ENCODE assay signal across 2 cellular contexts in the genomic region with DNA sequence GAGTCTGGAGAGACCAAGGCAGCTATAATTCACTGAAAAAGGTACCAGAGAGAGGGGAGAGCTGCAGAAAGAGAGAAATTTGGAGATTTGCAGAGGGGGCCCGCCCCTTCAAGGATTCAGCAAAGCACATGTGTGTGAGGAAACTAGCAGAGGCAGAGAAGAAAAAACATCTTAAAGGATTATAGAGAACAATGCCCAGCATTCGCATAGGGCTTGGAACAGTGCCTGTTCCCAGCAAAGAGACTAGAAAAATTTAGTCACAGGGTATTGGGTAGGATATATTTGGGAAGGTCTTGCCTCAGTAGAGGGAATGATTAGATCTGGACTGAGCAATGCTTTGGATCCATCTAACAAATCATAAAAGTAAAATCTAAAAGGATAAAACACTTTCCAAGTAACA.
TF ChIP-seq lines count a peak whose summit lies in the region.

No MANE protein-coding gene starts in this region.

TF ChIP-seq in GM23338, 12 proteins besides CTCF, POLR2A, EP300 and RAD21 (continued from another document):
- TF ChIP-seq, protein P1, sequence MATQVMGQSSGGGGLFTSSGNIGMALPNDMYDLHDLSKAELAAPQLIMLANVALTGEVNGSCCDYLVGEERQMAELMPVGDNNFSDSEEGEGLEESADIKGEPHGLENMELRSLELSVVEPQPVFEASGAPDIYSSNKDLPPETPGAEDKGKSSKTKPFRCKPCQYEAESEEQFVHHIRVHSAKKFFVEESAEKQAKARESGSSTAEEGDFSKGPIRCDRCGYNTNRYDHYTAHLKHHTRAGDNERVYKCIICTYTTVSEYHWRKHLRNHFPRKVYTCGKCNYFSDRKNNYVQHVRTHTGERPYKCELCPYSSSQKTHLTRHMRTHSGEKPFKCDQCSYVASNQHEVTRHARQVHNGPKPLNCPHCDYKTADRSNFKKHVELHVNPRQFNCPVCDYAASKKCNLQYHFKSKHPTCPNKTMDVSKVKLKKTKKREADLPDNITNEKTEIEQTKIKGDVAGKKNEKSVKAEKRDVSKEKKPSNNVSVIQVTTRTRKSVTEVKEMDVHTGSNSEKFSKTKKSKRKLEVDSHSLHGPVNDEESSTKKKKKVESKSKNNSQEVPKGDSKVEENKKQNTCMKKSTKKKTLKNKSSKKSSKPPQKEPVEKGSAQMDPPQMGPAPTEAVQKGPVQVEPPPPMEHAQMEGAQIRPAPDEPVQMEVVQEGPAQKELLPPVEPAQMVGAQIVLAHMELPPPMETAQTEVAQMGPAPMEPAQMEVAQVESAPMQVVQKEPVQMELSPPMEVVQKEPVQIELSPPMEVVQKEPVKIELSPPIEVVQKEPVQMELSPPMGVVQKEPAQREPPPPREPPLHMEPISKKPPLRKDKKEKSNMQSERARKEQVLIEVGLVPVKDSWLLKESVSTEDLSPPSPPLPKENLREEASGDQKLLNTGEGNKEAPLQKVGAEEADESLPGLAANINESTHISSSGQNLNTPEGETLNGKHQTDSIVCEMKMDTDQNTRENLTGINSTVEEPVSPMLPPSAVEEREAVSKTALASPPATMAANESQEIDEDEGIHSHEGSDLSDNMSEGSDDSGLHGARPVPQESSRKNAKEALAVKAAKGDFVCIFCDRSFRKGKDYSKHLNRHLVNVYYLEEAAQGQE (IDR thresholded peaks at IDR 0.05; ENCODE audit: unreplicated experiment): no peak
- no peak for TF ChIP-seq ZNF331 (CRISPR knock-in tag; IDR thresholded peaks at IDR 0.05; ENCODE audit: low read depth)
- TF ChIP-seq, protein P2, sequence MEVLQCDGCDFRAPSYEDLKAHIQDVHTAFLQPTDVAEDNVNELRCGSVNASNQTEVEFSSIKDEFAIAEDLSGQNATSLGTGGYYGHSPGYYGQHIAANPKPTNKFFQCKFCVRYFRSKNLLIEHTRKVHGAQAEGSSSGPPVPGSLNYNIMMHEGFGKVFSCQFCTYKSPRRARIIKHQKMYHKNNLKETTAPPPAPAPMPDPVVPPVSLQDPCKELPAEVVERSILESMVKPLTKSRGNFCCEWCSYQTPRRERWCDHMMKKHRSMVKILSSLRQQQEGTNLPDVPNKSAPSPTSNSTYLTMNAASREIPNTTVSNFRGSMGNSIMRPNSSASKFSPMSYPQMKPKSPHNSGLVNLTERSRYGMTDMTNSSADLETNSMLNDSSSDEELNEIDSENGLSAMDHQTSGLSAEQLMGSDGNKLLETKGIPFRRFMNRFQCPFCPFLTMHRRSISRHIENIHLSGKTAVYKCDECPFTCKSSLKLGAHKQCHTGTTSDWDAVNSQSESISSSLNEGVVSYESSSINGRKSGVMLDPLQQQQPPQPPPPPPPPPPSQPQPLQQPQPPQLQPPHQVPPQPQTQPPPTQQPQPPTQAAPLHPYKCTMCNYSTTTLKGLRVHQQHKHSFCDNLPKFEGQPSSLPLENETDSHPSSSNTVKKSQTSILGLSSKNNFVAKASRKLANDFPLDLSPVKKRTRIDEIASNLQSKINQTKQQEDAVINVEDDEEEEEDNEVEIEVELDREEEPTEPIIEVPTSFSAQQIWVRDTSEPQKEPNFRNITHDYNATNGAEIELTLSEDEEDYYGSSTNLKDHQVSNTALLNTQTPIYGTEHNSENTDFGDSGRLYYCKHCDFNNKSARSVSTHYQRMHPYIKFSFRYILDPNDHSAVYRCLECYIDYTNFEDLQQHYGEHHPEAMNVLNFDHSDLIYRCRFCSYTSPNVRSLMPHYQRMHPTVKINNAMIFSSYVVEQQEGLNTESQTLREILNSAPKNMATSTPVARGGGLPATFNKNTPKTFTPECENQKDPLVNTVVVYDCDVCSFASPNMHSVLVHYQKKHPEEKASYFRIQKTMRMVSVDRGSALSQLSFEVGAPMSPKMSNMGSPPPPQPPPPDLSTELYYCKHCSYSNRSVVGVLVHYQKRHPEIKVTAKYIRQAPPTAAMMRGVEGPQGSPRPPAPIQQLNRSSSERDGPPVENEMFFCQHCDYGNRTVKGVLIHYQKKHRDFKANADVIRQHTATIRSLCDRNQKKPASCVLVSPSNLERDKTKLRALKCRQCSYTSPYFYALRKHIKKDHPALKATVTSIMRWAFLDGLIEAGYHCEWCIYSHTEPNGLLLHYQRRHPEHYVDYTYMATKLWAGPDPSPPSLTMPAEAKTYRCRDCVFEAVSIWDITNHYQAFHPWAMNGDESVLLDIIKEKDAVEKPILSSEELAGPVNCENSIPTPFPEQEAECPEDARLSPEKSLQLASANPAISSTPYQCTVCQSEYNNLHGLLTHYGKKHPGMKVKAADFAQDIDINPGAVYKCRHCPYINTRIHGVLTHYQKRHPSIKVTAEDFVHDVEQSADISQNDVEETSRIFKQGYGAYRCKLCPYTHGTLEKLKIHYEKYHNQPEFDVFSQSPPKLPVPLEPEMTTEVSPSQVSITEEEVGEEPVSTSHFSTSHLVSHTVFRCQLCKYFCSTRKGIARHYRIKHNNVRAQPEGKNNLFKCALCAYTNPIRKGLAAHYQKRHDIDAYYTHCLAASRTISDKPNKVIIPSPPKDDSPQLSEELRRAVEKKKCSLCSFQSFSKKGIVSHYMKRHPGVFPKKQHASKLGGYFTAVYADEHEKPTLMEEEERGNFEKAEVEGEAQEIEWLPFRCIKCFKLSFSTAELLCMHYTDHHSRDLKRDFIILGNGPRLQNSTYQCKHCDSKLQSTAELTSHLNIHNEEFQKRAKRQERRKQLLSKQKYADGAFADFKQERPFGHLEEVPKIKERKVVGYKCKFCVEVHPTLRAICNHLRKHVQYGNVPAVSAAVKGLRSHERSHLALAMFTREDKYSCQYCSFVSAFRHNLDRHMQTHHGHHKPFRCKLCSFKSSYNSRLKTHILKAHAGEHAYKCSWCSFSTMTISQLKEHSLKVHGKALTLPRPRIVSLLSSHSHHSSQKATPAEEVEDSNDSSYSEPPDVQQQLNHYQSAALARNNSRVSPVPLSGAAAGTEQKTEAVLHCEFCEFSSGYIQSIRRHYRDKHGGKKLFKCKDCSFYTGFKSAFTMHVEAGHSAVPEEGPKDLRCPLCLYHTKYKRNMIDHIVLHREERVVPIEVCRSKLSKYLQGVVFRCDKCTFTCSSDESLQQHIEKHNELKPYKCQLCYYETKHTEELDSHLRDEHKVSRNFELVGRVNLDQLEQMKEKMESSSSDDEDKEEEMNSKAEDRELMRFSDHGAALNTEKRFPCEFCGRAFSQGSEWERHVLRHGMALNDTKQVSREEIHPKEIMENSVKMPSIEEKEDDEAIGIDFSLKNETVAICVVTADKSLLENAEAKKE (CRISPR knock-in tag; IDR thresholded peaks at IDR 0.05): no peak
- TF ChIP-seq NANOG (IDR thresholded peaks at IDR 0.05; ENCODE audit: borderline replicate concordance): no peak
- TF ChIP-seq POLR2AphosphoS5 (IDR thresholded peaks at IDR 0.05; ENCODE audit: low read depth): no peak
- TF ChIP-seq EZH2phosphoT487 (IDR thresholded peaks at IDR 0.05; ENCODE audit: unreplicated experiment): no peak
- TF ChIP-seq, protein P3, sequence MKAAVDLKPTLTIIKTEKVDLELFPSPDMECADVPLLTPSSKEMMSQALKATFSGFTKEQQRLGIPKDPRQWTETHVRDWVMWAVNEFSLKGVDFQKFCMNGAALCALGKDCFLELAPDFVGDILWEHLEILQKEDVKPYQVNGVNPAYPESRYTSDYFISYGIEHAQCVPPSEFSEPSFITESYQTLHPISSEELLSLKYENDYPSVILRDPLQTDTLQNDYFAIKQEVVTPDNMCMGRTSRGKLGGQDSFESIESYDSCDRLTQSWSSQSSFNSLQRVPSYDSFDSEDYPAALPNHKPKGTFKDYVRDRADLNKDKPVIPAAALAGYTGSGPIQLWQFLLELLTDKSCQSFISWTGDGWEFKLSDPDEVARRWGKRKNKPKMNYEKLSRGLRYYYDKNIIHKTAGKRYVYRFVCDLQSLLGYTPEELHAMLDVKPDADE (IDR thresholded peaks at IDR 0.05): no peak
- no peak for TF ChIP-seq EZH2 (IDR thresholded peaks at IDR 0.05; ENCODE audit: low read depth, unreplicated experiment)

TF ChIP-seq in WTC11, 78 proteins besides CTCF, POLR2A, EP300 and RAD21 (continued from another document):
- TF ChIP-seq, protein P4, sequence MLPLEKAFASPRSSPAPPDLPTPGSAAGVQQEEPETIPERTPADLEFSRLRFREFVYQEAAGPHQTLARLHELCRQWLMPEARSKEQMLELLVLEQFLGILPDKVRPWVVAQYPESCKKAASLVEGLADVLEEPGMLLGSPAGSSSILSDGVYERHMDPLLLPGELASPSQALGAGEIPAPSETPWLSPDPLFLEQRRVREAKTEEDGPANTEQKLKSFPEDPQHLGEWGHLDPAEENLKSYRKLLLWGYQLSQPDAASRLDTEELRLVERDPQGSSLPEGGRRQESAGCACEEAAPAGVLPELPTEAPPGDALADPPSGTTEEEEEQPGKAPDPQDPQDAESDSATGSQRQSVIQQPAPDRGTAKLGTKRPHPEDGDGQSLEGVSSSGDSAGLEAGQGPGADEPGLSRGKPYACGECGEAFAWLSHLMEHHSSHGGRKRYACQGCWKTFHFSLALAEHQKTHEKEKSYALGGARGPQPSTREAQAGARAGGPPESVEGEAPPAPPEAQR (CRISPR knock-in tag; IDR thresholded peaks at IDR 0.05): no peak
- TF ChIP-seq, protein P5, sequence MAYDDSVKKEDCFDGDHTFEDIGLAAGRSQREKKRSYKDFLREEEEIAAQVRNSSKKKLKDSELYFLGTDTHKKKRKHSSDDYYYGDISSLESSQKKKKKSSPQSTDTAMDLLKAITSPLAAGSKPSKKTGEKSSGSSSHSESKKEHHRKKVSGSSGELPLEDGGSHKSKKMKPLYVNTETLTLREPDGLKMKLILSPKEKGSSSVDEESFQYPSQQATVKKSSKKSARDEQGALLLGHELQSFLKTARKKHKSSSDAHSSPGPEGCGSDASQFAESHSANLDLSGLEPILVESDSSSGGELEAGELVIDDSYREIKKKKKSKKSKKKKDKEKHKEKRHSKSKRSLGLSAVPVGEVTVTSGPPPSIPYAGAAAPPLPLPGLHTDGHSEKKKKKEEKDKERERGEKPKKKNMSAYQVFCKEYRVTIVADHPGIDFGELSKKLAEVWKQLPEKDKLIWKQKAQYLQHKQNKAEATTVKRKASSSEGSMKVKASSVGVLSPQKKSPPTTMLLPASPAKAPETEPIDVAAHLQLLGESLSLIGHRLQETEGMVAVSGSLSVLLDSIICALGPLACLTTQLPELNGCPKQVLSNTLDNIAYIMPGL (CRISPR knock-in tag; IDR thresholded peaks at IDR 0.05): no peak
- TF ChIP-seq ZNF232 (CRISPR knock-in tag; IDR thresholded peaks at IDR 0.05) (no peak), RELA (CRISPR knock-in tag; IDR thresholded peaks at IDR 0.05; ENCODE audit: borderline replicate concordance) (no peak), FOXP1 (CRISPR knock-in tag; IDR thresholded peaks at IDR 0.05; ENCODE audit: borderline replicate concordance) (no peak), ZNF219 (CRISPR knock-in tag; IDR thresholded peaks at IDR 0.05; ENCODE audit: borderline replicate concordance) (no peak), FOXJ3 (CRISPR knock-in tag; IDR thresholded peaks at IDR 0.05; ENCODE audit: borderline replicate concordance) (no peak), NFYB (CRISPR knock-in tag; conservative IDR thresholded peaks at IDR 0.05; ENCODE audit: low read depth) (no peak), OVOL2 (CRISPR knock-in tag; IDR thresholded peaks at IDR 0.05; ENCODE audit: borderline replicate concordance) (no peak), CREB1 (CRISPR knock-in tag; IDR thresholded peaks at IDR 0.05) (no peak), ZNF263 (CRISPR knock-in tag; IDR thresholded peaks at IDR 0.05; ENCODE audit: low read depth) (no peak)
- TF ChIP-seq, protein P6, sequence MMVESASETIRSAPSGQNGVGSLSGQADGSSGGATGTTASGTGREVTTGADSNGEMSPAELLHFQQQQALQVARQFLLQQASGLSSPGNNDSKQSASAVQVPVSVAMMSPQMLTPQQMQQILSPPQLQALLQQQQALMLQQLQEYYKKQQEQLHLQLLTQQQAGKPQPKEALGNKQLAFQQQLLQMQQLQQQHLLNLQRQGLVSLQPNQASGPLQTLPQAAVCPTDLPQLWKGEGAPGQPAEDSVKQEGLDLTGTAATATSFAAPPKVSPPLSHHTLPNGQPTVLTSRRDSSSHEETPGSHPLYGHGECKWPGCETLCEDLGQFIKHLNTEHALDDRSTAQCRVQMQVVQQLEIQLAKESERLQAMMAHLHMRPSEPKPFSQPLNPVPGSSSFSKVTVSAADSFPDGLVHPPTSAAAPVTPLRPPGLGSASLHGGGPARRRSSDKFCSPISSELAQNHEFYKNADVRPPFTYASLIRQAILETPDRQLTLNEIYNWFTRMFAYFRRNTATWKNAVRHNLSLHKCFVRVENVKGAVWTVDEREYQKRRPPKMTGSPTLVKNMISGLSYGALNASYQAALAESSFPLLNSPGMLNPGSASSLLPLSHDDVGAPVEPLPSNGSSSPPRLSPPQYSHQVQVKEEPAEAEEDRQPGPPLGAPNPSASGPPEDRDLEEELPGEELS (CRISPR knock-in tag; IDR thresholded peaks at IDR 0.05): no peak
- TF ChIP-seq, protein P7, sequence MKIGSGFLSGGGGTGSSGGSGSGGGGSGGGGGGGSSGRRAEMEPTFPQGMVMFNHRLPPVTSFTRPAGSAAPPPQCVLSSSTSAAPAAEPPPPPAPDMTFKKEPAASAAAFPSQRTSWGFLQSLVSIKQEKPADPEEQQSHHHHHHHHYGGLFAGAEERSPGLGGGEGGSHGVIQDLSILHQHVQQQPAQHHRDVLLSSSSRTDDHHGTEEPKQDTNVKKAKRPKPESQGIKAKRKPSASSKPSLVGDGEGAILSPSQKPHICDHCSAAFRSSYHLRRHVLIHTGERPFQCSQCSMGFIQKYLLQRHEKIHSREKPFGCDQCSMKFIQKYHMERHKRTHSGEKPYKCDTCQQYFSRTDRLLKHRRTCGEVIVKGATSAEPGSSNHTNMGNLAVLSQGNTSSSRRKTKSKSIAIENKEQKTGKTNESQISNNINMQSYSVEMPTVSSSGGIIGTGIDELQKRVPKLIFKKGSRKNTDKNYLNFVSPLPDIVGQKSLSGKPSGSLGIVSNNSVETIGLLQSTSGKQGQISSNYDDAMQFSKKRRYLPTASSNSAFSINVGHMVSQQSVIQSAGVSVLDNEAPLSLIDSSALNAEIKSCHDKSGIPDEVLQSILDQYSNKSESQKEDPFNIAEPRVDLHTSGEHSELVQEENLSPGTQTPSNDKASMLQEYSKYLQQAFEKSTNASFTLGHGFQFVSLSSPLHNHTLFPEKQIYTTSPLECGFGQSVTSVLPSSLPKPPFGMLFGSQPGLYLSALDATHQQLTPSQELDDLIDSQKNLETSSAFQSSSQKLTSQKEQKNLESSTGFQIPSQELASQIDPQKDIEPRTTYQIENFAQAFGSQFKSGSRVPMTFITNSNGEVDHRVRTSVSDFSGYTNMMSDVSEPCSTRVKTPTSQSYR (CRISPR knock-in tag; IDR thresholded peaks at IDR 0.05): no peak
